ENCODE assay signal across 8 cellular contexts in genomic region chr5:32443145-32443540, GRCh38. TPM values are rescaled to one million over a fixed set of nuclear protein-coding genes. Genes with fewer than 3 reads are reported as not detected.
A peak's percentile ranks its signal among the peaks of the same experiment; 100 is the strongest.
DNase-seq lines count a peak whose midpoint lies in the region; TF ChIP-seq lines count a peak whose summit lies in the region.

No MANE protein-coding gene starts in this region.

- peak overlapping the region; percentile 82 for H3K4me3 ChIP-seq in HL-60 (replicated peaks; ENCODE audit: insufficient read depth, low read length)
- H3K4me3 ChIP-seq in iPS-11a (ENCODE audit: low read depth, low read length) = peak overlapping the region; percentile 86

- no peaks in the 10 kb centered on the region for H3K27me3 ChIP-seq in HL-60 (ENCODE audit: insufficient read depth, poor library complexity, severe bottlenecking)

- no peaks in the 10 kb centered on the region for H3K27me3 Mint-ChIP-seq in activated naive CD4-positive, alpha-beta T cell treated with anti-CD3 and anti-CD28 coated beads for 36 hours (ENCODE audit: low read depth)

- TF ChIP-seq CTCF in GM20000 (IDR thresholded peaks at IDR 0.05; ENCODE audit: extremely low read depth, missing control alignments) = no peak
- no peak for TF ChIP-seq CTCF in HL-60 (IDR thresholded peaks at IDR 0.05; ENCODE audit: insufficient read depth, low read length)

- intact Hi-C loops in activated naive CD4-positive, alpha-beta T cell treated with anti-CD3 and anti-CD28 coated beads for 36 hours (cut with micrococcal nuclease) = loop anchor here (1.0 to 2.0 kb wide), 9 partner anchors 19 to 997 kb away; partner anchors contain the start of genes GOLPH3 and TARS1

- CTCF ChIA-PET in activated naive CD4-positive, alpha-beta T cell treated with anti-CD3 and anti-CD28 coated beads for 36 hours (lab: Charles Lee) = interaction anchor here (1.1 kb wide), 1 partner anchor 171 kb away, joined by 4 read pairs; no protein-coding TSS in a partner anchor

- peak overlapping the region; percentile 93 for H3K4me3 Mint-ChIP-seq in activated naive CD4-positive, alpha-beta T cell treated with anti-CD3 and anti-CD28 coated beads for 36 hours

- H3K27ac Mint-ChIP-seq in activated naive CD4-positive, alpha-beta T cell treated with anti-CD3 and anti-CD28 coated beads for 36 hours = peak overlapping the region; percentile 96

- H3K36me3 Mint-ChIP-seq in activated naive CD4-positive, alpha-beta T cell treated with anti-CD3 and anti-CD28 coated beads for 36 hours (ENCODE audit: low read depth) = peaks cover 18% of the 10 kb centered on the region

- H3K4me1 Mint-ChIP-seq in activated naive CD4-positive, alpha-beta T cell treated with anti-CD3 and anti-CD28 coated beads for 36 hours (ENCODE audit: low read depth) = peaks cover 39% of the 10 kb centered on the region

- H3K9me3 Mint-ChIP-seq in activated naive CD4-positive, alpha-beta T cell treated with anti-CD3 and anti-CD28 coated beads for 36 hours = no peaks in the 10 kb centered on the region

- DNase-seq in EH (ENCODE audit: low read depth) = peak; percentile 62
- DNase-seq in GM20000 (ENCODE audit: low spot score) = peak; percentile 58
- no peak for DNase-seq in HL-60 (ENCODE audit: low read depth in 1 of 2, low spot score in 1 of 2)
- peak; percentile 70 for DNase-seq in activated naive CD4-positive, alpha-beta T cell treated with anti-CD3 and anti-CD28 coated beads for 36 hours
- DNase-seq in stimulated activated CD4-positive, alpha-beta T cell treated with anti-CD3 and anti-CD28 coated beads, Interleukin-1b, Interleukin-23, amount 100 ng/mL, for 48 hours = peak; percentile 28
- DNase-seq in NCI-H524 (lab: John Stamatoyannopoulos, UW) = no peak
- DNase-seq in cerebellar nuclear complex (lab: John Stamatoyannopoulos, UW) = no peak

- H3K27ac ChIP-seq in HL-60 (replicated peaks) = peak overlapping the region; percentile 47

RNA-seq across cellular contexts. Expression of gene ZFR, which starts 1.4 kb away (rescaled TPM):
- 10 to 100 TPM; 50.9 to 52.1 TPM for total RNA-seq in activated naive CD4-positive, alpha-beta T cell treated with anti-CD3 and anti-CD28 coated beads for 36 hours

Comparison
In these comparisons a context has a peak if more than half of its experiments do, and no peak if none do; other contexts are left out.
1. DNase-seq: peak in EH (single experiment), GM20000 (single experiment), activated naive CD4-positive, alpha-beta T cell treated with anti-CD3 and anti-CD28 coated beads for 36 hours (single experiment) and stimulated activated CD4-positive, alpha-beta T cell treated with anti-CD3 and anti-CD28 coated beads, Interleukin-1b, Interleukin-23, amount 100 ng/mL, for 48 hours (single experiment); none in HL-60 (0 of 2), NCI-H524 (0 of 2) and cerebellar nuclear complex (0 of 2).